Comparison of ENCODE assay signal across 1 cellular context in genomic region chr9:97386733-97387503, GRCh38.
TF ChIP-seq lines count a peak whose summit lies in the region.

No MANE protein-coding gene starts in this region.

TF ChIP-seq in K562, 482 proteins besides CTCF, POLR2A, EP300 and RAD21 (continued from another document and continues in another):
- TF ChIP-seq AFF1 (IDR thresholded peaks at IDR 0.05; ENCODE audit: low read depth in 1 of 2, partially characterized antibody in 2 of 2) = peak in 1 of 2 experiments; percentile 94
- 0 out of 2 replicates have a peak, but pooled peaks have one; percentile 21 for TF ChIP-seq TRIM28 (IDR thresholded peaks at IDR 0.05)
- TF ChIP-seq XRCC4 (IDR thresholded peaks at IDR 0.05; ENCODE audit: extremely low read depth, insufficient read depth, insufficient read length) = no peak
- TF ChIP-seq, protein P1, sequence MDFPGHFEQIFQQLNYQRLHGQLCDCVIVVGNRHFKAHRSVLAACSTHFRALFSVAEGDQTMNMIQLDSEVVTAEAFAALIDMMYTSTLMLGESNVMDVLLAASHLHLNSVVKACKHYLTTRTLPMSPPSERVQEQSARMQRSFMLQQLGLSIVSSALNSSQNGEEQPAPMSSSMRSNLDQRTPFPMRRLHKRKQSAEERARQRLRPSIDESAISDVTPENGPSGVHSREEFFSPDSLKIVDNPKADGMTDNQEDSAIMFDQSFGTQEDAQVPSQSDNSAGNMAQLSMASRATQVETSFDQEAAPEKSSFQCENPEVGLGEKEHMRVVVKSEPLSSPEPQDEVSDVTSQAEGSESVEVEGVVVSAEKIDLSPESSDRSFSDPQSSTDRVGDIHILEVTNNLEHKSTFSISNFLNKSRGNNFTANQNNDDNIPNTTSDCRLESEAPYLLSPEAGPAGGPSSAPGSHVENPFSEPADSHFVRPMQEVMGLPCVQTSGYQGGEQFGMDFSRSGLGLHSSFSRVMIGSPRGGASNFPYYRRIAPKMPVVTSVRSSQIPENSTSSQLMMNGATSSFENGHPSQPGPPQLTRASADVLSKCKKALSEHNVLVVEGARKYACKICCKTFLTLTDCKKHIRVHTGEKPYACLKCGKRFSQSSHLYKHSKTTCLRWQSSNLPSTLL (IDR thresholded peaks at IDR 0.05) = no peak
- TF ChIP-seq, protein P2, sequence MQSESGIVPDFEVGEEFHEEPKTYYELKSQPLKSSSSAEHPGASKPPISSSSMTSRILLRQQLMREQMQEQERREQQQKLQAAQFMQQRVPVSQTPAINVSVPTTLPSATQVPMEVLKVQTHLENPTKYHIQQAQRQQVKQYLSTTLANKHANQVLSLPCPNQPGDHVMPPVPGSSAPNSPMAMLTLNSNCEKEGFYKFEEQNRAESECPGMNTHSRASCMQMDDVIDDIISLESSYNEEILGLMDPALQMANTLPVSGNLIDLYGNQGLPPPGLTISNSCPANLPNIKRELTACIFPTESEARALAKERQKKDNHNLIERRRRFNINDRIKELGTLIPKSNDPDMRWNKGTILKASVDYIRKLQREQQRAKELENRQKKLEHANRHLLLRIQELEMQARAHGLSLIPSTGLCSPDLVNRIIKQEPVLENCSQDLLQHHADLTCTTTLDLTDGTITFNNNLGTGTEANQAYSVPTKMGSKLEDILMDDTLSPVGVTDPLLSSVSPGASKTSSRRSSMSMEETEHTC (IDR thresholded peaks at IDR 0.05) = no peak
- TF ChIP-seq CBFB (CRISPR knock-in tag; IDR thresholded peaks at IDR 0.05) = 0 out of 2 replicates have a peak, but pooled peaks have one; percentile 14
- peak; percentile 60; the same call in 1 of the 2 replicates for TF ChIP-seq CTBP1 (IDR thresholded peaks at IDR 0.05; ENCODE audit: borderline replicate concordance)
- TF ChIP-seq ETS2 (tag; IDR thresholded peaks at IDR 0.05; ENCODE audit: borderline replicate concordance, poor library complexity, severe bottlenecking) = no peak
- peak; percentile 76 for TF ChIP-seq PRMT5 (CRISPR knock-in tag; IDR thresholded peaks at IDR 0.05)
- TF ChIP-seq, protein P3, sequence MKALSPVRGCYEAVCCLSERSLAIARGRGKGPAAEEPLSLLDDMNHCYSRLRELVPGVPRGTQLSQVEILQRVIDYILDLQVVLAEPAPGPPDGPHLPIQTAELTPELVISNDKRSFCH (CRISPR knock-in tag; IDR thresholded peaks at IDR 0.05) = no peak
- TF ChIP-seq, protein P3 (tag; IDR thresholded peaks at IDR 0.05) = peak; percentile 57; the same call in 1 of the 2 replicates
- 0 out of 2 replicates have a peak, but pooled peaks have one; percentile 38 for TF ChIP-seq ETS1 (conservative IDR thresholded peaks at IDR 0.05; ENCODE audit: control insufficient read depth, low read depth, low read length)
- TF ChIP-seq ARNT (IDR thresholded peaks at IDR 0.05) = no peak
- TF ChIP-seq, protein P4, sequence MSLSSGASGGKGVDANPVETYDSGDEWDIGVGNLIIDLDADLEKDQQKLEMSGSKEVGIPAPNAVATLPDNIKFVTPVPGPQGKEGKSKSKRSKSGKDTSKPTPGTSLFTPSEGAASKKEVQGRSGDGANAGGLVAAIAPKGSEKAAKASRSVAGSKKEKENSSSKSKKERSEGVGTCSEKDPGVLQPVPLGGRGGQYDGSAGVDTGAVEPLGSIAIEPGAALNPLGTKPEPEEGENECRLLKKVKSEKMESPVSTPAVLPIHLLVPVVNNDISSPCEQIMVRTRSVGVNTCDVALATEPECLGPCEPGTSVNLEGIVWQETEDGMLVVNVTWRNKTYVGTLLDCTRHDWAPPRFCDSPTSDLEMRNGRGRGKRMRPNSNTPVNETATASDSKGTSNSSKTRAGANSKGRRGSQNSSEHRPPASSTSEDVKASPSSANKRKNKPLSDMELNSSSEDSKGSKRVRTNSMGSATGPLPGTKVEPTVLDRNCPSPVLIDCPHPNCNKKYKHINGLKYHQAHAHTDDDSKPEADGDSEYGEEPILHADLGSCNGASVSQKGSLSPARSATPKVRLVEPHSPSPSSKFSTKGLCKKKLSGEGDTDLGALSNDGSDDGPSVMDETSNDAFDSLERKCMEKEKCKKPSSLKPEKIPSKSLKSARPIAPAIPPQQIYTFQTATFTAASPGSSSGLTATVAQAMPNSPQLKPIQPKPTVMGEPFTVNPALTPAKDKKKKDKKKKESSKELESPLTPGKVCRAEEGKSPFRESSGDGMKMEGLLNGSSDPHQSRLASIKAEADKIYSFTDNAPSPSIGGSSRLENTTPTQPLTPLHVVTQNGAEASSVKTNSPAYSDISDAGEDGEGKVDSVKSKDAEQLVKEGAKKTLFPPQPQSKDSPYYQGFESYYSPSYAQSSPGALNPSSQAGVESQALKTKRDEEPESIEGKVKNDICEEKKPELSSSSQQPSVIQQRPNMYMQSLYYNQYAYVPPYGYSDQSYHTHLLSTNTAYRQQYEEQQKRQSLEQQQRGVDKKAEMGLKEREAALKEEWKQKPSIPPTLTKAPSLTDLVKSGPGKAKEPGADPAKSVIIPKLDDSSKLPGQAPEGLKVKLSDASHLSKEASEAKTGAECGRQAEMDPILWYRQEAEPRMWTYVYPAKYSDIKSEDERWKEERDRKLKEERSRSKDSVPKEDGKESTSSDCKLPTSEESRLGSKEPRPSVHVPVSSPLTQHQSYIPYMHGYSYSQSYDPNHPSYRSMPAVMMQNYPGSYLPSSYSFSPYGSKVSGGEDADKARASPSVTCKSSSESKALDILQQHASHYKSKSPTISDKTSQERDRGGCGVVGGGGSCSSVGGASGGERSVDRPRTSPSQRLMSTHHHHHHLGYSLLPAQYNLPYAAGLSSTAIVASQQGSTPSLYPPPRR (CRISPR knock-in tag; IDR thresholded peaks at IDR 0.05; ENCODE audit: borderline replicate concordance) = no peak
- no peak for TF ChIP-seq CREB1 (IDR thresholded peaks at IDR 0.05)
- peak; percentile 51; the same call in 1 of the 2 replicates for TF ChIP-seq CREB1 (CRISPR knock-in tag; IDR thresholded peaks at IDR 0.05)
- TF ChIP-seq SMC3 (conservative IDR thresholded peaks at IDR 0.05; ENCODE audit: insufficient read depth, low read depth, low read length) = peak; percentile 88
- TF ChIP-seq ZNF639 (CRISPR knock-in tag; conservative IDR thresholded peaks at IDR 0.05 in 1 of 2, IDR thresholded peaks at IDR 0.05 in 1 of 2) = peak in 1 of 2 experiments; percentile 34; a peak in 1 of 4 replicates
- TF ChIP-seq NRF1 (conservative IDR thresholded peaks at IDR 0.05 in 1 of 2, IDR thresholded peaks at IDR 0.05 in 1 of 2) = peak; percentile 34 to 54; a peak in 2 of 4 replicates
- no peak for TF ChIP-seq TAF1 (IDR thresholded peaks at IDR 0.05; ENCODE audit: control insufficient read depth, extremely low read depth, insufficient read depth, low read length, severe bottlenecking)
- TF ChIP-seq, protein P5, sequence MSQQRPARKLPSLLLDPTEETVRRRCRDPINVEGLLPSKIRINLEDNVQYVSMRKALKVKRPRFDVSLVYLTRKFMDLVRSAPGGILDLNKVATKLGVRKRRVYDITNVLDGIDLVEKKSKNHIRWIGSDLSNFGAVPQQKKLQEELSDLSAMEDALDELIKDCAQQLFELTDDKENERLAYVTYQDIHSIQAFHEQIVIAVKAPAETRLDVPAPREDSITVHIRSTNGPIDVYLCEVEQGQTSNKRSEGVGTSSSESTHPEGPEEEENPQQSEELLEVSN (IDR thresholded peaks at IDR 0.05; ENCODE audit: borderline replicate concordance in 1 of 2, extremely low read depth in 1 of 2, insufficient read depth in 1 of 2, insufficient read length in 1 of 2, low read depth in 1 of 2, low read length in 1 of 2, poor library complexity in 1 of 2, severe bottlenecking in 1 of 2) = no peak
- peak; percentile 27; the same call in 1 of the 2 replicates for TF ChIP-seq CREM (IDR thresholded peaks at IDR 0.05; ENCODE audit: low read depth)
- peak; percentile 45; the same call in 1 of the 2 replicates for TF ChIP-seq MTA3 (IDR thresholded peaks at IDR 0.05; ENCODE audit: borderline replicate concordance)
- peak; percentile 27; the same call in 1 of the 2 replicates for TF ChIP-seq NR2C2 (CRISPR knock-in tag; IDR thresholded peaks at IDR 0.05)
- TF ChIP-seq NR2C2 (tag; IDR thresholded peaks at IDR 0.05) = no peak
- TF ChIP-seq MLX (CRISPR knock-in tag; conservative IDR thresholded peaks at IDR 0.05) = 0 out of 4 replicates have a peak, but pooled peaks of 1 of the 2 experiments have one; percentile 31
- TF ChIP-seq ZBTB9 (CRISPR knock-in tag; IDR thresholded peaks at IDR 0.05) = peak; percentile 54; the same call in 1 of the 2 replicates
- no peak for TF ChIP-seq YBX1 (IDR thresholded peaks at IDR 0.05)
- TF ChIP-seq ZNF444 (CRISPR knock-in tag; IDR thresholded peaks at IDR 0.05) = no peak
- TF ChIP-seq GABPB1 (CRISPR knock-in tag; IDR thresholded peaks at IDR 0.05) = peak; percentile 67
- no peak for TF ChIP-seq ZNF197 (CRISPR knock-in tag; IDR thresholded peaks at IDR 0.05; ENCODE audit: low read depth)
- TF ChIP-seq TEAD4 (IDR thresholded peaks at IDR 0.05; ENCODE audit: low read length) = peak; percentile 37; the same call in 1 of the 2 replicates
- peak; percentile 51; the same call in 1 of the 2 replicates for TF ChIP-seq TEAD4 (CRISPR knock-in tag; IDR thresholded peaks at IDR 0.05; ENCODE audit: borderline replicate concordance)
- TF ChIP-seq, protein P6, sequence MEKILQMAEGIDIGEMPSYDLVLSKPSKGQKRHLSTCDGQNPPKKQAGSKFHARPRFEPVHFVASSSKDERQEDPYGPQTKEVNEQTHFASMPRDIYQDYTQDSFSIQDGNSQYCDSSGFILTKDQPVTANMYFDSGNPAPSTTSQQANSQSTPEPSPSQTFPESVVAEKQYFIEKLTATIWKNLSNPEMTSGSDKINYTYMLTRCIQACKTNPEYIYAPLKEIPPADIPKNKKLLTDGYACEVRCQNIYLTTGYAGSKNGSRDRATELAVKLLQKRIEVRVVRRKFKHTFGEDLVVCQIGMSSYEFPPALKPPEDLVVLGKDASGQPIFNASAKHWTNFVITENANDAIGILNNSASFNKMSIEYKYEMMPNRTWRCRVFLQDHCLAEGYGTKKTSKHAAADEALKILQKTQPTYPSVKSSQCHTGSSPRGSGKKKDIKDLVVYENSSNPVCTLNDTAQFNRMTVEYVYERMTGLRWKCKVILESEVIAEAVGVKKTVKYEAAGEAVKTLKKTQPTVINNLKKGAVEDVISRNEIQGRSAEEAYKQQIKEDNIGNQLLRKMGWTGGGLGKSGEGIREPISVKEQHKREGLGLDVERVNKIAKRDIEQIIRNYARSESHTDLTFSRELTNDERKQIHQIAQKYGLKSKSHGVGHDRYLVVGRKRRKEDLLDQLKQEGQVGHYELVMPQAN (IDR thresholded peaks at IDR 0.05; ENCODE audit: borderline replicate concordance) = 0 out of 2 replicates have a peak, but pooled peaks have one; percentile 36
- TF ChIP-seq ESRRA (IDR thresholded peaks at IDR 0.05; ENCODE audit: borderline replicate concordance, low read depth) = no peak
- no peak for TF ChIP-seq ZNF696 (CRISPR knock-in tag; conservative IDR thresholded peaks at IDR 0.05)
